2 cellular contexts compared by ENCODE assay signal in the genomic region with DNA sequence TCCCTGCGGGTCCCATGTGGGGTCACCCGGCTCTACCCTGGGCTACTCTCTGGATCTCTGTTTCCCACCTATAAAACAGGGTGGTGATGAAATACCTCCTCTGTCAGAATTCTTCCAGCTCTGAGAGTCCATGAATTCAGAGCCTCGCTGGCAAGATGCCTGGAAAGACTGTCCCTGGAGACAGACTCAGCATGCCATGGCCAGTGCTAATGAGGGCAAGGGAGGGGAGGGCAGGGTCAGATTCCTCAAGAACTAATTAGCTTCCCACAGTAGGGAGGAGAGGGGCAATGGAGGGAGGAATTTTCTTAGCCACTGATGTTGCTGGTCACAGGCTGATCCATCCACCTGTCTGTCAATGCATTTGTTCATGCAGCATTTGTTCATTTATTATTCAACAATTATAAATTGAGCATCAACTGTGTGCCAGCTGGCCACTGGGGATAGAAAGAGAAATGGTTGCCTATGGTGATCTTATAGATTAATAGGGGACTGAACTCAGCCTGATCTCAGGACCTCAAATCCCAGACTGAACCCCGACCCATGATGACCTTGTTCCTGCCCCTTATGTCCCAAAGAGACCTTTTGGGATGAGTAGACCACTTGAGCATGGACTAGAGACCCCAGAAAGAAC.
TF ChIP-seq lines count a peak whose summit lies in the region.

No MANE protein-coding gene starts in this region.

TF ChIP-seq in liver, 16 proteins besides CTCF, POLR2A, EP300 and RAD21:
- peak; percentile 94 for TF ChIP-seq NR2F2 (IDR thresholded peaks at IDR 0.05)
- TF ChIP-seq MAX (IDR thresholded peaks at IDR 0.05) = no peak
- peak in 1 of 2 donors; percentile 22 for TF ChIP-seq RXRA (IDR thresholded peaks at IDR 0.05)

TF ChIP-seq in HepG2, 621 proteins besides CTCF, POLR2A, EP300 and RAD21:
- TF ChIP-seq HMGXB4 (CRISPR knock-in tag; IDR thresholded peaks at IDR 0.05; ENCODE audit: borderline replicate concordance in 1 of 2, low read depth in 1 of 2) = no peak
- no peak for TF ChIP-seq HNRNPUL1 (IDR thresholded peaks at IDR 0.05; ENCODE audit: low read depth, low read length)
- TF ChIP-seq XRCC5 (optimal IDR thresholded peaks at IDR 0.05; ENCODE audit: low read length) = no peak
- TF ChIP-seq ZNF530 (CRISPR knock-in tag; IDR thresholded peaks at IDR 0.05; ENCODE audit: low read depth) = no peak
- no peak for TF ChIP-seq ASH2L (IDR thresholded peaks at IDR 0.05; ENCODE audit: insufficient read length, low read depth, low read length)
- TF ChIP-seq ZNF142 (CRISPR knock-in tag; IDR thresholded peaks at IDR 0.05) = no peak
- TF ChIP-seq ZNF609 (CRISPR knock-in tag; IDR thresholded peaks at IDR 0.05; ENCODE audit: borderline replicate concordance) = no peak
- TF ChIP-seq PBX3 (CRISPR knock-in tag; IDR thresholded peaks at IDR 0.05; ENCODE audit: borderline replicate concordance) = no peak
- no peak for TF ChIP-seq ZSCAN9 (CRISPR knock-in tag; IDR thresholded peaks at IDR 0.05; ENCODE audit: borderline replicate concordance)
- no peak for TF ChIP-seq ZNF101 (CRISPR knock-in tag; IDR thresholded peaks at IDR 0.05; ENCODE audit: borderline replicate concordance, low read depth)
- TF ChIP-seq, protein P1, sequence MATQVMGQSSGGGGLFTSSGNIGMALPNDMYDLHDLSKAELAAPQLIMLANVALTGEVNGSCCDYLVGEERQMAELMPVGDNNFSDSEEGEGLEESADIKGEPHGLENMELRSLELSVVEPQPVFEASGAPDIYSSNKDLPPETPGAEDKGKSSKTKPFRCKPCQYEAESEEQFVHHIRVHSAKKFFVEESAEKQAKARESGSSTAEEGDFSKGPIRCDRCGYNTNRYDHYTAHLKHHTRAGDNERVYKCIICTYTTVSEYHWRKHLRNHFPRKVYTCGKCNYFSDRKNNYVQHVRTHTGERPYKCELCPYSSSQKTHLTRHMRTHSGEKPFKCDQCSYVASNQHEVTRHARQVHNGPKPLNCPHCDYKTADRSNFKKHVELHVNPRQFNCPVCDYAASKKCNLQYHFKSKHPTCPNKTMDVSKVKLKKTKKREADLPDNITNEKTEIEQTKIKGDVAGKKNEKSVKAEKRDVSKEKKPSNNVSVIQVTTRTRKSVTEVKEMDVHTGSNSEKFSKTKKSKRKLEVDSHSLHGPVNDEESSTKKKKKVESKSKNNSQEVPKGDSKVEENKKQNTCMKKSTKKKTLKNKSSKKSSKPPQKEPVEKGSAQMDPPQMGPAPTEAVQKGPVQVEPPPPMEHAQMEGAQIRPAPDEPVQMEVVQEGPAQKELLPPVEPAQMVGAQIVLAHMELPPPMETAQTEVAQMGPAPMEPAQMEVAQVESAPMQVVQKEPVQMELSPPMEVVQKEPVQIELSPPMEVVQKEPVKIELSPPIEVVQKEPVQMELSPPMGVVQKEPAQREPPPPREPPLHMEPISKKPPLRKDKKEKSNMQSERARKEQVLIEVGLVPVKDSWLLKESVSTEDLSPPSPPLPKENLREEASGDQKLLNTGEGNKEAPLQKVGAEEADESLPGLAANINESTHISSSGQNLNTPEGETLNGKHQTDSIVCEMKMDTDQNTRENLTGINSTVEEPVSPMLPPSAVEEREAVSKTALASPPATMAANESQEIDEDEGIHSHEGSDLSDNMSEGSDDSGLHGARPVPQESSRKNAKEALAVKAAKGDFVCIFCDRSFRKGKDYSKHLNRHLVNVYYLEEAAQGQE (IDR thresholded peaks at IDR 0.05; ENCODE audit: borderline replicate concordance in 1 of 2, low read depth in 1 of 2, low read length in 2 of 2) = no peak
- TF ChIP-seq SALL2 (CRISPR knock-in tag; IDR thresholded peaks at IDR 0.05) = no peak
- no peak for TF ChIP-seq ZNF451 (CRISPR knock-in tag; IDR thresholded peaks at IDR 0.05)
- TF ChIP-seq, protein P2, sequence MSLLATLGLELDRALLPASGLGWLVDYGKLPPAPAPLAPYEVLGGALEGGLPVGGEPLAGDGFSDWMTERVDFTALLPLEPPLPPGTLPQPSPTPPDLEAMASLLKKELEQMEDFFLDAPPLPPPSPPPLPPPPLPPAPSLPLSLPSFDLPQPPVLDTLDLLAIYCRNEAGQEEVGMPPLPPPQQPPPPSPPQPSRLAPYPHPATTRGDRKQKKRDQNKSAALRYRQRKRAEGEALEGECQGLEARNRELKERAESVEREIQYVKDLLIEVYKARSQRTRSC (CRISPR knock-in tag; IDR thresholded peaks at IDR 0.05; ENCODE audit: low read depth) = no peak
- TF ChIP-seq AKAP8 (CRISPR knock-in tag; IDR thresholded peaks at IDR 0.05) = no peak
- TF ChIP-seq AKNA (CRISPR knock-in tag; IDR thresholded peaks at IDR 0.05; ENCODE audit: borderline replicate concordance) = no peak
- TF ChIP-seq ZNF430 (CRISPR knock-in tag; IDR thresholded peaks at IDR 0.05) = no peak
- TF ChIP-seq RBM22 (optimal IDR thresholded peaks at IDR 0.05; ENCODE audit: low read length) = no peak
- TF ChIP-seq SMARCC2 (IDR thresholded peaks at IDR 0.05) = no peak
- TF ChIP-seq JUN (CRISPR knock-in tag; IDR thresholded peaks at IDR 0.05) = no peak
